ENCODE assay signal across 8 cellular contexts in genomic region chr2:233867993-233868532, GRCh38.
DNase-seq lines count a peak whose midpoint lies in the region; ATAC-seq and TF ChIP-seq lines count a peak whose summit lies in the region.

TSS of gene MSL3B (minus strand) at chr2:233868386.

- H3K9ac ChIP-seq in PC-3 (ENCODE audit: low read length), result peak within 1 kb of the TSS; percentile 78

- DNase-seq in GM12865 (ENCODE audit: low read depth) (peak; percentile 79), PC-3 (peak; percentile 76), Right ventricle myocardium superior (peak; percentile 58), gastrocnemius medialis (no peak), pons (ENCODE audit: low spot score) (no peak)
- DNase-seq in activated gamma-delta T cell treated with anti-CD3 and anti-CD28 coated beads, Interleukin-2, amount 50 U/mL, for 16 hours (ENCODE audit: low read depth), result peak; percentile 33

- BruUV-seq in PC-3 (replicated peaks; lab: Mats Ljungman, UMichigan), result no TSS peak

- H3K9me3 ChIP-seq in PC-3 (ENCODE audit: low read length), result no peaks in the 10 kb centered on the region
- no peaks in the 10 kb centered on the region for H3K9me3 ChIP-seq in gastrocnemius medialis

- H3K27ac ChIP-seq in PC-3 (ENCODE audit: low read length) (peak within 1 kb of the TSS; percentile 4; the same call in 1 of the 2 replicates), gastrocnemius medialis (no peak within 1 kb of the TSS)

- H3F3A ChIP-seq in PC-3 (ENCODE audit: low read length, unreplicated experiment), result no peaks in the 10 kb centered on the region

- H3K4me3 ChIP-seq in GM12865 (ENCODE audit: low read depth, low read length) (peak within 1 kb of the TSS; percentile 63), PC-3 (ENCODE audit: low read length) (peak within 1 kb of the TSS; percentile 72), gastrocnemius medialis (peak within 1 kb of the TSS; percentile 39 to 57 (median 44))

- TF ChIP-seq CTCF in GM12865 (IDR thresholded peaks at IDR 0.05; ENCODE audit: insufficient read depth, low read depth, low read length, missing control alignments) (no peak), PC-3 (conservative IDR thresholded peaks at IDR 0.05; ENCODE audit: low read depth, low read length) (no peak), gastrocnemius medialis (IDR thresholded peaks at IDR 0.05 in 4 of 5, conservative IDR thresholded peaks at IDR 0.05 in 1 of 5) (no peak)

- CTCF ChIA-PET in PC-3 (lab: Charles Lee), result no interaction called here

- H3K9me2 ChIP-seq in PC-3 (replicated peaks; ENCODE audit: low read length), result no peaks in the 10 kb centered on the region

- H4K20me1 ChIP-seq in PC-3 (ENCODE audit: low read length), result no peaks in the 10 kb centered on the region

- peak; percentile 71 for ATAC-seq in HG02970 (IDR thresholded peaks at IDR 0.05; ENCODE audit: low FRiP score, unreplicated experiment)
- peak; percentile 72 for ATAC-seq in PC-3
- peak; percentile 65 for ATAC-seq in Right ventricle myocardium superior (ENCODE audit: poor library complexity)
- ATAC-seq in gastrocnemius medialis, result no peak
- ATAC-seq in HG03571 (IDR thresholded peaks at IDR 0.05; ENCODE audit: unreplicated experiment), result no peak

- POLR2A ChIA-PET in PC-3 (lab: Charles Lee; ENCODE audit: unreplicated experiment), result no interaction called here

- TF ChIP-seq POLR2A in gastrocnemius medialis (IDR thresholded peaks at IDR 0.05), result no peak

- no peaks in the 10 kb centered on the region for H3K27me3 ChIP-seq in PC-3 (ENCODE audit: low read length)
- H3K27me3 ChIP-seq in gastrocnemius medialis, result peaks cover 0 to 29% (median 5%) of the 10 kb centered on the region in 3 donors

- H3K4me2 ChIP-seq in PC-3 (ENCODE audit: low read length), result peak within 1 kb of the TSS; percentile 82

- peak within 1 kb of the TSS; percentile 99 for H2AFZ ChIP-seq in PC-3 (ENCODE audit: low read length)

- peaks cover 34% of the 10 kb centered on the region for H3K79me2 ChIP-seq in PC-3 (ENCODE audit: low read length)

- H3K36me3 ChIP-seq in PC-3 (ENCODE audit: low read depth, low read length) (0 out of 2 replicates have a peak, but pooled peaks cover 12% of the 10 kb centered on the region), gastrocnemius medialis (no peaks in the 10 kb centered on the region)

- in situ Hi-C loops in gastrocnemius medialis (cut with MboI; ENCODE audit: low sequenced_read_pairs in 4 of 4), result no loop called here

- H3K4me1 ChIP-seq in PC-3 (ENCODE audit: insufficient read depth, low read length) (0 out of 2 replicates have a peak, but pooled peaks cover 9% of the 10 kb centered on the region), gastrocnemius medialis (no peaks in the 10 kb centered on the region)

- intact Hi-C loops in PC-3 (cut with micrococcal nuclease), result no loop called here
- intact Hi-C loops in Right ventricle myocardium superior (cut with DNase I), result no loop called here
- intact Hi-C loops in gastrocnemius medialis (cut with DNase I; ENCODE audit: low total_unique reads), result no loop called here

Comparison
In these comparisons a context has a peak if more than half of its experiments do, and no peak if none do; other contexts are left out.
1. DNase-seq: peak in GM12865 (single experiment), PC-3 (single experiment), activated gamma-delta T cell treated with anti-CD3 and anti-CD28 coated beads, Interleukin-2, amount 50 U/mL, for 16 hours (single experiment) and Right ventricle myocardium superior (single experiment); none in gastrocnemius medialis (0 of 2) and pons (single experiment).
2. ATAC-seq: peak in HG02970 (single experiment), PC-3 (single experiment) and Right ventricle myocardium superior (single experiment); none in gastrocnemius medialis (0 of 2) and HG03571 (single experiment).
3. Peak in every context shown above with its lines, with median percentiles within 50 percentile points of each other: H3K4me3 ChIP-seq.